In the genomic region with DNA sequence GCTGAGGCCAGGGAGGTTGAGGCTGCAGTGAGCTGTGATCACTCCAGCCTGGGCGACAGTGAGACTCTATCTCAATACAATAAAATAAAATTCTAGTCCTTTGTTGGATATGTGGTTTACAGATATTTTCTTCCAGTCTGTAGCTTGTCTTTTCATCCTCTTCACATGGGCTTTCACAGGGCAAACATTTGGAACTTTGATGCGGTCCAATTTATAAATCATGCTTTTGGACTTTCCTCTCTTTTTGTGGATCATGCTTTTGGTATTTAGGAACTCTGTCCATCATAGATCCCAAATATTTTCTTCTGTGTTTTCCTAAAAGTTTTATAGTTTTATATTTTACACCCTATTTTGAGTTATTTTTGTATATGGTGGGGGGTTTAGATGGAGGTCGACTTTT, we compare ENCODE assay signal across 1 cellular context.
TF ChIP-seq lines count a peak whose summit lies in the region.

No MANE protein-coding gene starts in this region.

TF ChIP-seq in A549, 52 proteins besides CTCF, POLR2A, EP300 and RAD21 (continued from another document):
- TF ChIP-seq, protein P1, sequence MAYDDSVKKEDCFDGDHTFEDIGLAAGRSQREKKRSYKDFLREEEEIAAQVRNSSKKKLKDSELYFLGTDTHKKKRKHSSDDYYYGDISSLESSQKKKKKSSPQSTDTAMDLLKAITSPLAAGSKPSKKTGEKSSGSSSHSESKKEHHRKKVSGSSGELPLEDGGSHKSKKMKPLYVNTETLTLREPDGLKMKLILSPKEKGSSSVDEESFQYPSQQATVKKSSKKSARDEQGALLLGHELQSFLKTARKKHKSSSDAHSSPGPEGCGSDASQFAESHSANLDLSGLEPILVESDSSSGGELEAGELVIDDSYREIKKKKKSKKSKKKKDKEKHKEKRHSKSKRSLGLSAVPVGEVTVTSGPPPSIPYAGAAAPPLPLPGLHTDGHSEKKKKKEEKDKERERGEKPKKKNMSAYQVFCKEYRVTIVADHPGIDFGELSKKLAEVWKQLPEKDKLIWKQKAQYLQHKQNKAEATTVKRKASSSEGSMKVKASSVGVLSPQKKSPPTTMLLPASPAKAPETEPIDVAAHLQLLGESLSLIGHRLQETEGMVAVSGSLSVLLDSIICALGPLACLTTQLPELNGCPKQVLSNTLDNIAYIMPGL (CRISPR knock-in tag; IDR thresholded peaks at IDR 0.05; ENCODE audit: borderline replicate concordance), result no peak
- TF ChIP-seq MYC (IDR thresholded peaks at IDR 0.05; ENCODE audit: borderline replicate concordance, low read length) (no peak), HOXB5 (CRISPR knock-in tag; IDR thresholded peaks at IDR 0.05) (no peak), MAZ (IDR thresholded peaks at IDR 0.05; ENCODE audit: borderline replicate concordance, low read depth, low read length) (no peak), SREBF2 (IDR thresholded peaks at IDR 0.05) (no peak), FOXS1 (CRISPR knock-in tag; IDR thresholded peaks at IDR 0.05) (no peak)
- TF ChIP-seq, protein P2, sequence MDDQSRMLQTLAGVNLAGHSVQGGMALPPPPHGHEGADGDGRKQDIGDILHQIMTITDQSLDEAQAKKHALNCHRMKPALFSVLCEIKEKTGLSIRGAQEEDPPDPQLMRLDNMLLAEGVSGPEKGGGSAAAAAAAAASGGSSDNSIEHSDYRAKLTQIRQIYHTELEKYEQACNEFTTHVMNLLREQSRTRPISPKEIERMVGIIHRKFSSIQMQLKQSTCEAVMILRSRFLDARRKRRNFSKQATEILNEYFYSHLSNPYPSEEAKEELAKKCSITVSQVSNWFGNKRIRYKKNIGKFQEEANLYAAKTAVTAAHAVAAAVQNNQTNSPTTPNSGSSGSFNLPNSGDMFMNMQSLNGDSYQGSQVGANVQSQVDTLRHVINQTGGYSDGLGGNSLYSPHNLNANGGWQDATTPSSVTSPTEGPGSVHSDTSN (IDR thresholded peaks at IDR 0.05), result no peak
